ENCODE assay signal across 9 cellular contexts in the genomic region with DNA sequence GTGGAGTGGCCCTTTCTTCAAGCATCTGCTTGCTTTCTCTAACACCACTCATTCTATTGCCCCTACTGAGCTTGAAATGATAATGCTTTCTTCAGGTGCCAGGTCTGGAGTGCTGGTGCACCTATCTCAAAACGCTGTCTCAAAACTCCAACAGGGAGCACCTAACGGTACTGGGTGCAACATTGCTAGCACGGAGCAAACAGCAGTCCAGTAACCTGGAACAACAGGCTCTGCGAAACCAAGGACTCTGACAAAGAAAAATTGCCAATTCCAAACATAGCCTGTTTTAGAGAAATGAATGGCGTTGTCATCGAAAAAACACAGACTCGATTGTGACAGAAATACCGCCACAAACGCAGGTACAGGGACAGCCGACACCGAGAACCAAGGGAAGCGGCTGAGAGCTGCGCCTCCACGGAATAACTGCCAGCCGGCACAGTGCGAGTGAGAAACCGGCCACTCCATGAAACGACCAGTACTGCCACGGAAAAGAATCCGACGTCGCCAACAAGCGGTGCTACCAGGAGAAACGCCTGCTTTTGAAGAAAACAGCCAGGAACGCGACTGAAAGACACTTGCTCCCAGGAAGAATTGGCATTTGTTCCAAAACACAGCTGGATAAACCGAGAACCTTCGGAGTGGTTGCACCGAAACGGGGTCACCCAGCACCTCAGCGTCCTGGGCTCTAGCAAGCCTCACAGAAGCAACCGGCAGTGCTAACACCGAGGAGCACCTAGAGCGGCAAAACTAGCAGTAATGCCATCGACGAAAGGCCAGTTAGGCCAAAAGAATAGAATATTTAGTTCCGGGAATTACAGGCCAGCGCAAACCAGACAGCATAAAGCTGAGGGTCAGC. TPM values are rescaled to one million over a fixed set of nuclear protein-coding genes. Genes with fewer than 3 reads are reported as not detected.
DNase-seq lines count a peak whose midpoint lies in the region; ATAC-seq and TF ChIP-seq lines count a peak whose summit lies in the region.
"Had no signal": no experiment of that assay in that cellular context is flagged by ENCODE, and none has a peak within 500 bp of the region (broad histone marks: within the 10 kb centered on the region; RNA-seq: fewer than 3 reads in every experiment).

No MANE protein-coding gene starts in this region.

- peak; percentile 7 for TF ChIP-seq CTCF in GM10266 (IDR thresholded peaks at IDR 0.05; ENCODE audit: control insufficient read depth, insufficient read depth, low read depth, missing control alignments)
- TF ChIP-seq CTCF in fibroblast of pulmonary artery (IDR thresholded peaks at IDR 0.05; ENCODE audit: low read length, missing control alignments): no peak

- peaks cover 23% of the 10 kb centered on the region for H3K36me3 Mint-ChIP-seq in activated CD4-positive, alpha-beta memory T cell treated with anti-CD3 and anti-CD28 coated beads, Interleukin-2, amount 10 ng/mL, durations not matched to agents 7 days and 5 days (ENCODE audit: low read depth)

- DNase-seq in GM10266 (ENCODE audit: extremely low spot score) (no peak), fibroblast of pulmonary artery (ENCODE audit: low read depth) (peak; percentile 51), retina (peak; percentile 80), GOT3 (lab: John Stamatoyannopoulos, UW) (no peak), NCI-H2081 (lab: John Stamatoyannopoulos, UW) (no peak)
- DNase-seq in activated CD4-positive, alpha-beta memory T cell treated with anti-CD3 and anti-CD28 coated beads, Interleukin-2, amount 10 ng/mL, durations not matched to agents 7 days and 5 days: no peak
- DNase-seq: NCI-H1092 treated with DMSO at 0.1 percent for 48 hours had no signal

- no peaks in the 10 kb centered on the region for H3K27me3 Mint-ChIP-seq in activated CD4-positive, alpha-beta memory T cell treated with anti-CD3 and anti-CD28 coated beads, Interleukin-2, amount 10 ng/mL, durations not matched to agents 7 days and 5 days

- POLR2A ChIA-PET in activated CD4-positive, alpha-beta memory T cell treated with anti-CD3 and anti-CD28 coated beads, Interleukin-2, amount 10 ng/mL, durations not matched to agents 7 days and 5 days (lab: Charles Lee): interaction anchor here (0.8 to 10.2 kb wide), 14 partner anchors 9 to 566 kb away, joined by 3 to 753 read pairs (median 62); a partner anchor contains a TSS

- H3K4me3 ChIP-seq in fibroblast of pulmonary artery (replicated peaks; ENCODE audit: low read depth, low read length): peak overlapping the region; percentile 71

- CTCF ChIA-PET in activated CD4-positive, alpha-beta memory T cell treated with anti-CD3 and anti-CD28 coated beads, Interleukin-2, amount 10 ng/mL, durations not matched to agents 7 days and 5 days (lab: Charles Lee): interaction anchor here (0.9 to 4.5 kb wide), 12 partner anchors 8 to 447 kb away, joined by 3 to 97 read pairs (median 4); a partner anchor contains a TSS

- no peak for ATAC-seq in HG02588 (IDR thresholded peaks at IDR 0.05; ENCODE audit: unreplicated experiment)
- no peak for ATAC-seq in HG03139 (IDR thresholded peaks at IDR 0.05; ENCODE audit: unreplicated experiment)

- H3K9me3 Mint-ChIP-seq in activated CD4-positive, alpha-beta memory T cell treated with anti-CD3 and anti-CD28 coated beads, Interleukin-2, amount 10 ng/mL, durations not matched to agents 7 days and 5 days: no peaks in the 10 kb centered on the region

- H3K27ac Mint-ChIP-seq in activated CD4-positive, alpha-beta memory T cell treated with anti-CD3 and anti-CD28 coated beads, Interleukin-2, amount 10 ng/mL, durations not matched to agents 7 days and 5 days: peak overlapping the region; percentile 97

- H3K4me1 Mint-ChIP-seq in activated CD4-positive, alpha-beta memory T cell treated with anti-CD3 and anti-CD28 coated beads, Interleukin-2, amount 10 ng/mL, durations not matched to agents 7 days and 5 days: peaks cover 35% of the 10 kb centered on the region

- peak overlapping the region; percentile 97 for H3K4me3 Mint-ChIP-seq in activated CD4-positive, alpha-beta memory T cell treated with anti-CD3 and anti-CD28 coated beads, Interleukin-2, amount 10 ng/mL, durations not matched to agents 7 days and 5 days

RNA-seq across cellular contexts. Expression of a gene that starts 3.0 kb away (rescaled TPM):
- total RNA-seq in activated CD4-positive, alpha-beta memory T cell treated with anti-CD3 and anti-CD28 coated beads, Interleukin-2, amount 10 ng/mL, durations not matched to agents 7 days and 5 days: 10 to 100 TPM; 25.1 to 28.3 TPM

Comparison
In these comparisons a context has a peak if more than half of its experiments do, and no peak if none do; other contexts are left out.
1. DNase-seq: peak in fibroblast of pulmonary artery (single experiment) and retina (single experiment); none in GM10266 (single experiment), activated CD4-positive, alpha-beta memory T cell treated with anti-CD3 and anti-CD28 coated beads, Interleukin-2, amount 10 ng/mL, durations not matched to agents 7 days and 5 days (single experiment), GOT3 (single experiment) and NCI-H2081 (0 of 2).